Comparison of ENCODE assay signal across 13 cellular contexts in genomic region chr17:80424261-80424660, GRCh38. TPM values are rescaled to one million over a fixed set of nuclear protein-coding genes. Genes with fewer than 3 reads are reported as not detected.
"Had no signal": no experiment of that assay in that cellular context is flagged by ENCODE, and none has a peak within 500 bp of the region (broad histone marks: within the 10 kb centered on the region; RNA-seq: fewer than 3 reads in every experiment).

No MANE protein-coding gene starts in this region.

- H3K36me3 Mint-ChIP-seq: WTC11 had no signal

- H3K27me3 Mint-ChIP-seq: activated CD4-positive, alpha-beta T cell treated with anti-CD3 and anti-CD28 coated beads, Interleukin-2, amount 10 ng/mL, durations not matched to agents 24 days and 14 days; naive thymus-derived CD8-positive, alpha-beta T cell had no signal

- ATAC-seq: naive thymus-derived CD8-positive, alpha-beta T cell; stimulated activated naive CD8-positive, alpha-beta T cell treated with anti-CD3 and anti-CD28 coated beads, Interleukin-15, Interleukin-2, amounts not matched to agents 100 U/mL and 50 U/mL, for 24 hours had no signal

- H3K27ac ChIP-seq: sigmoid colon, upper lobe of left lung had no signal

- H3K4me3 ChIP-seq: sigmoid colon, upper lobe of left lung had no signal

- DNase-seq: activated CD4-positive, alpha-beta T cell treated with anti-CD3 and anti-CD28 coated beads, Interleukin-2, amount 10 ng/mL, durations not matched to agents 24 days and 14 days; activated naive CD4-positive, alpha-beta T cell treated with anti-CD3 and anti-CD28 coated beads, Interleukin-2, amount 50 U/mL, for 16 hours; central memory CD4-positive, alpha-beta T cell; hippocampal formation; naive thymus-derived CD8-positive, alpha-beta T cell; occipital lobe; sigmoid colon; stimulated activated CD4-positive, alpha-beta T cell treated with anti-CD3 and anti-CD28 coated beads, Interleukin-2, amount 100 ng/mL, for 24 hours; stimulated activated naive CD8-positive, alpha-beta T cell treated with anti-CD3 and anti-CD28 coated beads, Interleukin-15, Interleukin-2, amounts not matched to agents 100 U/mL and 50 U/mL, for 24 hours; upper lobe of left lung had no signal

- H3K4me3 Mint-ChIP-seq: activated CD4-positive, alpha-beta T cell treated with anti-CD3 and anti-CD28 coated beads, Interleukin-2, amount 10 ng/mL, durations not matched to agents 24 days and 14 days; endodermal cell; naive thymus-derived CD8-positive, alpha-beta T cell; T-helper 1 cell treated with Interleukin-12 subunit alpha and Interleukin-12 subunit beta and Interleukin-4 antibody, amounts not matched to agents 30 μg/mL and 1 μg/mL, for 36 hours; WTC11 had no signal

- H3K9me3 Mint-ChIP-seq: activated CD4-positive, alpha-beta T cell treated with anti-CD3 and anti-CD28 coated beads, Interleukin-2, amount 10 ng/mL, durations not matched to agents 24 days and 14 days; endodermal cell; naive thymus-derived CD8-positive, alpha-beta T cell; T-helper 1 cell treated with Interleukin-12 subunit alpha and Interleukin-12 subunit beta and Interleukin-4 antibody, amounts not matched to agents 30 μg/mL and 1 μg/mL, for 36 hours; WTC11 had no signal

- H3K9me3 ChIP-seq: sigmoid colon, upper lobe of left lung had no signal

- H3K27ac Mint-ChIP-seq: activated CD4-positive, alpha-beta T cell treated with anti-CD3 and anti-CD28 coated beads, Interleukin-2, amount 10 ng/mL, durations not matched to agents 24 days and 14 days; T-helper 1 cell treated with Interleukin-12 subunit alpha and Interleukin-12 subunit beta and Interleukin-4 antibody, amounts not matched to agents 30 μg/mL and 1 μg/mL, for 36 hours; WTC11 had no signal

RNA-seq across cellular contexts. Expression of gene NPTX1, which starts 52.1 kb away (rescaled TPM):
- total RNA-seq: naive thymus-derived CD8-positive, alpha-beta T cell had no signal
